ENCODE assay signal across 18 cellular contexts in genomic region chr13:48185018-48185417, GRCh38. TPM values are rescaled to one million over a fixed set of nuclear protein-coding genes. Genes with fewer than 3 reads are reported as not detected.
DNase-seq lines count a peak whose midpoint lies in the region; ATAC-seq and TF ChIP-seq lines count a peak whose summit lies in the region.
"Had no signal": no experiment of that assay in that cellular context is flagged by ENCODE, and none has a peak within 500 bp of the region (broad histone marks: within the 10 kb centered on the region; RNA-seq: fewer than 3 reads in every experiment).

No MANE protein-coding gene starts in this region.

- CTCF ChIA-PET in activated naive CD4-positive, alpha-beta T cell treated with anti-CD3 and anti-CD28 coated beads, Interleukin-2, amount 10 ng/mL, durations not matched to agents 7 days and 5 days (lab: Charles Lee): interaction anchor here (0.9 to 2.3 kb wide), 2 partner anchors 23 to 36 kb away, joined by 5 to 9 read pairs; no protein-coding TSS in a partner anchor
- CTCF ChIA-PET in T-cell (lab: Charles Lee): interaction anchor here in 1 of 2 donors (0.8 to 2.4 kb wide), 2 partner anchors 27 to 52 kb away, joined by 3 to 9 read pairs; no protein-coding TSS in a partner anchor

- H3K36me3 Mint-ChIP-seq in activated naive CD4-positive, alpha-beta T cell treated with anti-CD3 and anti-CD28 coated beads, Interleukin-2, amount 10 ng/mL, durations not matched to agents 7 days and 5 days: peaks cover 9% of the 10 kb centered on the region
- H3K36me3 Mint-ChIP-seq in T-cell (peaks cover 5% of the 10 kb centered on the region), endothelial cell (ENCODE audit: low read depth, unreplicated experiment) (no peaks in the 10 kb centered on the region)
- peaks cover 4% of the 10 kb centered on the region for H3K36me3 Mint-ChIP-seq in effector memory CD8-positive, alpha-beta T cell (ENCODE audit: insufficient read depth)
- H3K36me3 Mint-ChIP-seq in stimulated activated memory B cell treated with anti-CD40 and anti-IgM and Interleukin-4, amounts not matched to agents 10 μg/mL and 1 μg/mL and 100 μg/mL, for 72 hours: no peaks in the 10 kb centered on the region
- H3K36me3 Mint-ChIP-seq: activated naive CD4-positive, alpha-beta T cell treated with anti-CD3 and anti-CD28 coated beads, Interleukin-2, amount 50 U/mL, for 72 hours; brain had no signal

- TF ChIP-seq CTCF in endothelial cell (IDR thresholded peaks at IDR 0.05; ENCODE audit: unreplicated experiment): no peak

- POLR2A ChIA-PET in T-cell (lab: Charles Lee): interaction anchor here (0.6 to 1.3 kb wide), 7 partner anchors 23 to 349 kb away, joined by 3 to 12 read pairs (median 4); no protein-coding TSS in a partner anchor

- ATAC-seq in T-cell (replicated peaks in 1 of 4): no peak
- no peak for ATAC-seq in effector memory CD8-positive, alpha-beta T cell (replicated peaks)
- no peak for ATAC-seq in stimulated activated memory B cell treated with anti-CD40 and anti-IgM and Interleukin-4, amounts not matched to agents 10 μg/mL and 1 μg/mL and 100 μg/mL, for 72 hours
- ATAC-seq: HepG2, left ventricle myocardium superior had no signal

- DNase-seq in activated naive CD4-positive, alpha-beta T cell treated with anti-CD3 and anti-CD28 coated beads, Interleukin-2, amount 10 ng/mL, durations not matched to agents 7 days and 5 days: no peak
- DNase-seq in activated naive CD4-positive, alpha-beta T cell treated with anti-CD3 and anti-CD28 coated beads, Interleukin-2, amount 50 U/mL, for 16 hours: no peak
- DNase-seq in T-cell (no peak), AG08395 (ENCODE audit: low spot score) (no peak), endothelial cell (ENCODE audit: low spot score) (no peak), mucosa of gallbladder (ENCODE audit: low spot score) (no peak)
- DNase-seq in effector memory CD8-positive, alpha-beta T cell: no peak
- DNase-seq: colonic mucosa, left ventricle myocardium superior, NCI-H1436, nucleus accumbens, OCI-M1, SHP77, uterus had no signal

- no peaks in the 10 kb centered on the region for H3K27me3 Mint-ChIP-seq in activated naive CD4-positive, alpha-beta T cell treated with anti-CD3 and anti-CD28 coated beads, Interleukin-2, amount 10 ng/mL, durations not matched to agents 7 days and 5 days
- no peaks in the 10 kb centered on the region for H3K27me3 Mint-ChIP-seq in T-cell
- H3K27me3 Mint-ChIP-seq in effector memory CD8-positive, alpha-beta T cell: no peaks in the 10 kb centered on the region
- H3K27me3 Mint-ChIP-seq in stimulated activated memory B cell treated with anti-CD40 and anti-IgM and Interleukin-4, amounts not matched to agents 10 μg/mL and 1 μg/mL and 100 μg/mL, for 72 hours: no peaks in the 10 kb centered on the region
- H3K27me3 Mint-ChIP-seq in endothelial cell (ENCODE audit: unreplicated experiment): peaks cover 1% of the 10 kb centered on the region

- H3K27ac Mint-ChIP-seq in activated naive CD4-positive, alpha-beta T cell treated with anti-CD3 and anti-CD28 coated beads, Interleukin-2, amount 10 ng/mL, durations not matched to agents 7 days and 5 days: peak overlapping the region; percentile 84
- peak overlapping the region; percentile 91 to 94 for H3K27ac Mint-ChIP-seq in T-cell
- H3K27ac Mint-ChIP-seq in effector memory CD8-positive, alpha-beta T cell: peak overlapping the region; percentile 22 to 57
- H3K27ac Mint-ChIP-seq in stimulated activated memory B cell treated with anti-CD40 and anti-IgM and Interleukin-4, amounts not matched to agents 10 μg/mL and 1 μg/mL and 100 μg/mL, for 72 hours: peak overlapping the region; percentile 40
- H3K27ac Mint-ChIP-seq in endothelial cell (ENCODE audit: unreplicated experiment): no peak overlapping the region
- H3K27ac Mint-ChIP-seq: brain had no signal

- no peaks in the 10 kb centered on the region for H3K9me3 Mint-ChIP-seq in activated naive CD4-positive, alpha-beta T cell treated with anti-CD3 and anti-CD28 coated beads, Interleukin-2, amount 10 ng/mL, durations not matched to agents 7 days and 5 days
- H3K9me3 Mint-ChIP-seq in T-cell (no peaks in the 10 kb centered on the region), endothelial cell (ENCODE audit: unreplicated experiment) (no peaks in the 10 kb centered on the region)
- no peaks in the 10 kb centered on the region for H3K9me3 Mint-ChIP-seq in effector memory CD8-positive, alpha-beta T cell
- H3K9me3 Mint-ChIP-seq in stimulated activated memory B cell treated with anti-CD40 and anti-IgM and Interleukin-4, amounts not matched to agents 10 μg/mL and 1 μg/mL and 100 μg/mL, for 72 hours: no peaks in the 10 kb centered on the region
- H3K9me3 Mint-ChIP-seq: activated naive CD4-positive, alpha-beta T cell treated with anti-CD3 and anti-CD28 coated beads, Interleukin-2, amount 50 U/mL, for 72 hours; brain had no signal

- H3K4me1 Mint-ChIP-seq in activated naive CD4-positive, alpha-beta T cell treated with anti-CD3 and anti-CD28 coated beads, Interleukin-2, amount 10 ng/mL, durations not matched to agents 7 days and 5 days: peaks cover 64% of the 10 kb centered on the region
- H3K4me1 Mint-ChIP-seq in T-cell: peaks cover 65 to 72% (median 70%) of the 10 kb centered on the region in 3 donors
- H3K4me1 Mint-ChIP-seq in effector memory CD8-positive, alpha-beta T cell (ENCODE audit: low read depth in 2 of 2): peaks cover 20 to 24% of the 10 kb centered on the region in 2 donors
- H3K4me1 Mint-ChIP-seq in stimulated activated memory B cell treated with anti-CD40 and anti-IgM and Interleukin-4, amounts not matched to agents 10 μg/mL and 1 μg/mL and 100 μg/mL, for 72 hours: peaks cover 59% of the 10 kb centered on the region
- H3K4me1 Mint-ChIP-seq in endothelial cell (ENCODE audit: unreplicated experiment): no peaks in the 10 kb centered on the region
- H3K4me1 Mint-ChIP-seq: brain had no signal

- H3K4me3 Mint-ChIP-seq in activated naive CD4-positive, alpha-beta T cell treated with anti-CD3 and anti-CD28 coated beads, Interleukin-2, amount 10 ng/mL, durations not matched to agents 7 days and 5 days: no peak overlapping the region
- H3K4me3 Mint-ChIP-seq in T-cell: peak overlapping the region; percentile 24 to 52 (median 41)
- H3K4me3 Mint-ChIP-seq in effector memory CD8-positive, alpha-beta T cell: peak overlapping the region; percentile 48 to 54
- H3K4me3 Mint-ChIP-seq in stimulated activated memory B cell treated with anti-CD40 and anti-IgM and Interleukin-4, amounts not matched to agents 10 μg/mL and 1 μg/mL and 100 μg/mL, for 72 hours: no peak overlapping the region
- H3K4me3 Mint-ChIP-seq in endothelial cell (ENCODE audit: unreplicated experiment): no peak overlapping the region
- H3K4me3 Mint-ChIP-seq: brain had no signal

RNA-seq across cellular contexts. Expression of gene ITM2B, which starts 48.0 kb away (rescaled TPM):
- total RNA-seq in T-cell: 100 to 1,000 TPM; 347 to 539 (median 452) TPM
- total RNA-seq in endothelial cell (ENCODE audit: unreplicated experiment): 448 TPM
- 791 TPM for total RNA-seq in mucosa of gallbladder

Comparison
In these comparisons a context has a peak if more than half of its experiments do, and no peak if none do; other contexts are left out.
1. H3K4me3 Mint-ChIP-seq: peak in T-cell (3 of 3) and effector memory CD8-positive, alpha-beta T cell (2 of 2); none in activated naive CD4-positive, alpha-beta T cell treated with anti-CD3 and anti-CD28 coated beads, Interleukin-2, amount 10 ng/mL, durations not matched to agents 7 days and 5 days (single experiment), stimulated activated memory B cell treated with anti-CD40 and anti-IgM and Interleukin-4, amounts not matched to agents 10 μg/mL and 1 μg/mL and 100 μg/mL, for 72 hours (single experiment) and endothelial cell (single experiment).